Comparison of ENCODE assay signal across 8 cellular contexts in genomic region chr19:51926784-51927741, GRCh38. TPM values are rescaled to one million over a fixed set of nuclear protein-coding genes. Genes with fewer than 3 reads are reported as not detected.
DNase-seq lines count a peak whose midpoint lies in the region; ATAC-seq and TF ChIP-seq lines count a peak whose summit lies in the region.

Gene ZNF613 (plus strand): TSS chr19:51927472. CDS start chr19:51936221, 8,749 bp downstream.

- TF ChIP-seq CTCF in GM06990 (IDR thresholded peaks at IDR 0.05; ENCODE audit: insufficient read depth, low read length, poor library complexity, severe bottlenecking) (peak; percentile 21), upper lobe of left lung (IDR thresholded peaks at IDR 0.05) (peak in 3 of 6 experiments; percentile 21 to 32 (median 27))

- 0 to 1% methylated on average over 33 to 52 of the region's 52 CpGs for WGBS in upper lobe of left lung, 2 donors

- H3K4me1 ChIP-seq in upper lobe of left lung: peaks cover 7 to 17% (median 8%) of the 10 kb centered on the region in 4 donors

- peak; percentile 84 for DNase-seq in GM06990 (ENCODE audit: extremely low read depth, insufficient read length)
- peak; percentile 85 for DNase-seq in NCI-H128 (lab: John Stamatoyannopoulos, UW; ENCODE audit: unreplicated experiment)
- peak; percentile 69 for DNase-seq in T follicular helper cell (ENCODE audit: low read depth)
- peak; percentile 74 for DNase-seq in amniotic stem cell (lab: John Stamatoyannopoulos, UW)
- DNase-seq in left cardiac atrium: peak; percentile 90
- peak; percentile 81 to 98 (median 88) for DNase-seq in posterior cingulate gyrus
- peak; percentile 89 to 91 for DNase-seq in upper lobe of left lung

- intact Hi-C loops in left cardiac atrium (cut with DNase I) (loop anchor here in 1 of 2 donors (2.0 kb wide), 1 partner anchor 38 kb away; no protein-coding TSS in a partner anchor), posterior cingulate gyrus (cut with DNase I) (loop anchor here (2.0 to 10.0 kb wide), 2 partner anchors 58 to 122 kb away; partner anchors contain the start of genes ZNF350 and ZNF432)

- H3K9me3 ChIP-seq in upper lobe of left lung: peaks cover 11 to 32% (median 23%) of the 10 kb centered on the region in 4 donors

- H3K4me3 ChIP-seq in GM06990 (replicated peaks; ENCODE audit: low read depth, low read length): peak within 1 kb of the TSS; percentile 88
- H3K4me3 ChIP-seq in upper lobe of left lung: peak within 1 kb of the TSS; percentile 31 to 76 (median 66)

- H3K27me3 ChIP-seq in GM06990 (replicated peaks; ENCODE audit: control insufficient read depth, insufficient read depth, low read length) (no peaks in the 10 kb centered on the region), upper lobe of left lung (no peaks in the 10 kb centered on the region)

- peak; percentile 90 for ATAC-seq in HG02588 (IDR thresholded peaks at IDR 0.05; ENCODE audit: unreplicated experiment)
- peak; percentile 98 to 99 for ATAC-seq in left cardiac atrium
- peak; percentile 98 for ATAC-seq in upper lobe of left lung (ENCODE audit: low FRiP score in 2 of 2)

- peak within 1 kb of the TSS; percentile 71 to 92 (median 80) for H3K27ac ChIP-seq in upper lobe of left lung

- no peak for TF ChIP-seq EP300 in upper lobe of left lung (IDR thresholded peaks at IDR 0.05)

- TF ChIP-seq POLR2A in upper lobe of left lung (IDR thresholded peaks at IDR 0.05): peak in 1 of 4 donors; percentile 42

- H3K36me3 ChIP-seq in GM06990 (ENCODE audit: control insufficient read depth, insufficient read depth, low read length) (no peaks in the 10 kb centered on the region; the same call in 1 of the 2 replicates), upper lobe of left lung (peaks cover 0 to 26% (median 12%) of the 10 kb centered on the region in 4 donors)

RNA-seq across cellular contexts. Expression of gene ZNF613, which starts in this region (rescaled TPM):
- total RNA-seq in left cardiac atrium (1 to 10 TPM; 4.3 to 5.5 TPM), upper lobe of left lung (1 to 10 TPM; 3.1 to 8.2 (median 6.1) TPM)

Comparison
In these comparisons a context has a peak if more than half of its experiments do, and no peak if none do; other contexts are left out.
1. Peak in every context shown above with its lines: DNase-seq, ATAC-seq, H3K4me3 ChIP-seq and H3K27ac ChIP-seq.